In genomic region chr1:172774561-172774960, GRCh38 we compare ENCODE assay signal across 26 cellular contexts.
"Had no signal": no experiment of that assay in that cellular context is flagged by ENCODE, and none has a peak within 500 bp of the region (broad histone marks: within the 10 kb centered on the region; RNA-seq: fewer than 3 reads in every experiment).

No MANE protein-coding gene starts in this region.

- H3K4me2 ChIP-seq: hepatocyte had no signal

- H3K27me3 Mint-ChIP-seq: naive thymus-derived CD8-positive, alpha-beta T cell; stimulated activated memory B cell treated with anti-CD40 and anti-IgM and Interleukin-4, amounts not matched to agents 10 μg/mL and 1 μg/mL and 100 μg/mL, for 72 hours had no signal

- H3K4me1 ChIP-seq: heart left ventricle, psoas muscle, sigmoid colon, tibial nerve had no signal

- DNase-seq: dermis blood vessel endothelial cell; effector memory CD4-positive, alpha-beta T cell; heart left ventricle; kidney; mammary epithelial cell; naive thymus-derived CD8-positive, alpha-beta T cell; nephron progenitor cell; nucleus accumbens; posterior cingulate gyrus; psoas muscle; right cardiac atrium; sigmoid colon; spleen; stimulated activated CD4-positive, alpha-beta T cell treated with anti-CD3 and anti-CD28 coated beads, Interleukin-4, amount 100 ng/mL, for 4 hours; stimulated activated naive CD8-positive, alpha-beta T cell treated with anti-CD3 and anti-CD28 coated beads, Interleukin-15, Interleukin-2, amounts not matched to agents 100 U/mL and 50 U/mL, for 24 hours; substantia nigra had no signal

- H3K36me3 ChIP-seq: esophagus muscularis mucosa, heart left ventricle, sigmoid colon, spleen, thoracic aorta, tibial nerve had no signal

- H3K4me3 ChIP-seq: coronary artery, esophagus muscularis mucosa, heart left ventricle, hepatocyte, psoas muscle, sigmoid colon, skin epidermis, spleen, thoracic aorta, tibial nerve had no signal

- H3K27ac Mint-ChIP-seq: naive thymus-derived CD8-positive, alpha-beta T cell; nephron progenitor cell; stimulated activated memory B cell treated with anti-CD40 and anti-IgM and Interleukin-4, amounts not matched to agents 10 μg/mL and 1 μg/mL and 100 μg/mL, for 72 hours had no signal

- H3K9me3 ChIP-seq: esophagus muscularis mucosa, heart left ventricle, psoas muscle, sigmoid colon, spleen, thoracic aorta, tibial nerve had no signal

- H2AFZ ChIP-seq: hepatocyte had no signal

- ATAC-seq: heart left ventricle; left lobe of liver; naive thymus-derived CD8-positive, alpha-beta T cell; psoas muscle; right cardiac atrium; stimulated activated memory B cell treated with anti-CD40 and anti-IgM and Interleukin-4, amounts not matched to agents 10 μg/mL and 1 μg/mL and 100 μg/mL, for 72 hours; stimulated activated naive CD8-positive, alpha-beta T cell treated with anti-CD3 and anti-CD28 coated beads, Interleukin-15, Interleukin-2, amounts not matched to agents 100 U/mL and 50 U/mL, for 24 hours had no signal

- H3K27me3 ChIP-seq: esophagus muscularis mucosa, heart left ventricle, hepatocyte, sigmoid colon, spleen, tibial nerve had no signal

- H3K36me3 Mint-ChIP-seq: naive thymus-derived CD8-positive, alpha-beta T cell; stimulated activated memory B cell treated with anti-CD40 and anti-IgM and Interleukin-4, amounts not matched to agents 10 μg/mL and 1 μg/mL and 100 μg/mL, for 72 hours had no signal

- H3K27ac ChIP-seq: coronary artery, heart left ventricle, hepatocyte, psoas muscle, thoracic aorta had no signal

- H3K9me3 Mint-ChIP-seq: naive thymus-derived CD8-positive, alpha-beta T cell; nephron progenitor cell; stimulated activated memory B cell treated with anti-CD40 and anti-IgM and Interleukin-4, amounts not matched to agents 10 μg/mL and 1 μg/mL and 100 μg/mL, for 72 hours had no signal

- FAIRE-seq: endothelial cell of umbilical vein, frontal cortex, kidney had no signal

- H3K4me3 Mint-ChIP-seq: naive thymus-derived CD8-positive, alpha-beta T cell; nephron progenitor cell; stimulated activated memory B cell treated with anti-CD40 and anti-IgM and Interleukin-4, amounts not matched to agents 10 μg/mL and 1 μg/mL and 100 μg/mL, for 72 hours had no signal

- H3K4me1 Mint-ChIP-seq: nephron progenitor cell had no signal
